In the genomic region with DNA sequence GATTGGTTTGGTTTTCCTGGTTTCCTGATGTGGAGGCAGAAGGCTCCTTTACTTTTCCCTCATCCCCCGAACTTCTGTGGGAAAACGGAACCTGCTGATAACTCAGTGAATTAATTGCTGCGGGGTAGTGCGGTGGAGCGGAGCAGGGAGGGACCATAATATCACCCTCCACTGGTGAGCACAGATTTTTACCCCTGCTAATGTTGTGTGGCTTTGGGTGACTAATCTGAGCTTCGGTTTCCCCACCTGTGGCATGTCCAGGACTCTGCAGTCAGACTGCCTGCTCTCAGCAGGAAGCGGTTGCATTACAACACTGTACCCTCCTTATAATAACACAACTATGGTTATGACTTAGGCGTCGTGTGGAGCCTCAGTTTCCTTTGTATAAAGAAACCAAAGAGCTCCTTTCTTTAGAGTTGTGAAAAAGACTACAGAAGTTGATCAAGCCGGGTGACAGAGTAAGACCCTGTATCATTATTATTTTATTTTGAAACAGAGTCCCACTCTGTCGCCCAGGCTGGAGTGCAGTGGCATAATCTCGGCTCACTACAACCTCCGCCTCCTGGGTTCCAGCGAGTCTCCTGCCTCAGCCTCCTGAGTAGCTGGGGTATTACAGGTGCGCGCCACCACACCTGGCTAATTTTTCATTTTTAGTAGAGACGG, we compare ENCODE assay signal across 8 cellular contexts. TPM values are rescaled to one million over a fixed set of nuclear protein-coding genes. Genes with fewer than 3 reads are reported as not detected.
A peak's percentile ranks its signal among the peaks of the same experiment; 100 is the strongest.
DNase-seq lines count a peak whose midpoint lies in the region; ATAC-seq and TF ChIP-seq lines count a peak whose summit lies in the region.

No MANE protein-coding gene starts in this region.

- H3K9me3 Mint-ChIP-seq in osteocyte (ENCODE audit: unreplicated experiment): no peaks in the 10 kb centered on the region

- no peaks in the 10 kb centered on the region for H3K27me3 Mint-ChIP-seq in osteocyte (ENCODE audit: unreplicated experiment)

- peak; percentile 19 to 31 for DNase-seq in stimulated activated CD4-positive, alpha-beta T cell treated with anti-CD3 and anti-CD28 coated beads, Interleukin-12 subunit alpha, Interleukin-12 subunit beta, amount 100 ng/mL, for 24 hours (ENCODE audit: low read depth in 2 of 2)
- DNase-seq in stimulated activated CD4-positive, alpha-beta T cell treated with anti-CD3 and anti-CD28 coated beads, Interleukin-12 subunit alpha, Interleukin-12 subunit beta, amount 100 ng/mL, for 4 hours: no peak
- DNase-seq in SKM-1 treated with dmso at 0.1 percent for 144 hours (lab: John Stamatoyannopoulos, UW; ENCODE audit: unreplicated experiment) (peak; percentile 88), osteocyte (ENCODE audit: extremely low spot score, unreplicated experiment) (no peak), KG1 (lab: John Stamatoyannopoulos, UW) (no peak)
- peak; percentile 21 for DNase-seq in central memory CD4-positive, alpha-beta T cell

- H3K36me3 Mint-ChIP-seq in osteocyte (ENCODE audit: unreplicated experiment): no peaks in the 10 kb centered on the region

- ATAC-seq in HG03135 (IDR thresholded peaks at IDR 0.05; ENCODE audit: unreplicated experiment) (peak; percentile 46), HG02970 (IDR thresholded peaks at IDR 0.05; ENCODE audit: low FRiP score, unreplicated experiment) (no peak)

- H3K4me1 Mint-ChIP-seq in osteocyte (ENCODE audit: unreplicated experiment): peaks cover 41% of the 10 kb centered on the region

- H3K4me3 Mint-ChIP-seq in osteocyte (ENCODE audit: unreplicated experiment): peak overlapping the region; percentile 61

- TF ChIP-seq CTCF in osteocyte (IDR thresholded peaks at IDR 0.05): no peak

- peak overlapping the region; percentile 38 for H3K27ac Mint-ChIP-seq in osteocyte (ENCODE audit: unreplicated experiment)

RNA-seq across cellular contexts. Expression of a gene that starts 2.2 kb away (rescaled TPM):
- total RNA-seq in osteocyte: 8.2 TPM in 2 replicates

RNA-seq across cellular contexts. Expression of a gene that starts 34.8 kb away (rescaled TPM):
- total RNA-seq in osteocyte: not detected in 2 replicates

Comparison
In these comparisons a context has a peak if more than half of its experiments do, and no peak if none do; other contexts are left out.
1. DNase-seq: peak in stimulated activated CD4-positive, alpha-beta T cell treated with anti-CD3 and anti-CD28 coated beads, Interleukin-12 subunit alpha, Interleukin-12 subunit beta, amount 100 ng/mL, for 24 hours (2 of 2), SKM-1 treated with dmso at 0.1 percent for 144 hours (single experiment) and central memory CD4-positive, alpha-beta T cell (single experiment); none in stimulated activated CD4-positive, alpha-beta T cell treated with anti-CD3 and anti-CD28 coated beads, Interleukin-12 subunit alpha, Interleukin-12 subunit beta, amount 100 ng/mL, for 4 hours (single experiment), osteocyte (single experiment) and KG1 (single experiment).